Comparison of ENCODE assay signal across 25 cellular contexts in the genomic region with DNA sequence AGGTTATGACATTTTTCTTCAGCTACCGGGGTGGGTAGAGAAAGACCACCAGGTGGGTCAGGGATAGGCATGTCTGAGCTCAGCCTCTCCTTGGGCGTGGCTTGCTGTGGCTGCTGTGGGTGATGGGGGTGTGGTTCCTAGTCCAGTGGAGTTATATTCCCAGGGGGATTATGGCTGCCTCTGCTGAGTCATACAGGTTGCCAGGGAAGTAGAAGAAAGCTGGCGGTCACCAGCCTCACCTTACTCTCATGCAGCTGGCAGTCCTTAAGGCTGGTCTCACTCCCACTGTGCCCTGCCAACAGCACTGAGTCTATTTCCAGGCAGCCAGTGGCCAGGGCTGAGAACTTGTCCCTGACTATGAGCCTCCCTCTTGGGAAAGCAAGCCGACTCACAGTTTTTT.
DNase-seq lines count a peak whose midpoint lies in the region; ATAC-seq and TF ChIP-seq lines count a peak whose summit lies in the region.
"Had no signal": no experiment of that assay in that cellular context is flagged by ENCODE, and none has a peak within 500 bp of the region (broad histone marks: within the 10 kb centered on the region; RNA-seq: fewer than 3 reads in every experiment).

No MANE protein-coding gene starts in this region.

- no peaks in the 10 kb centered on the region for H3K4me1 ChIP-seq in HEK293 (ENCODE audit: control insufficient read depth, insufficient read depth, low read length)
- H3K4me1 ChIP-seq: prostate gland had no signal

- no peak overlapping the region for H3K27ac ChIP-seq in HEK293 (ENCODE audit: extremely low read depth, low read depth, low read length)
- H3K27ac ChIP-seq: 22Rv1, KMS-11, prostate gland, transverse colon, VCaP had no signal

- DNase-seq in DMS153 (lab: John Stamatoyannopoulos, UW) (peak; percentile 41), DMS153 treated with DMSO at 0.1 percent for 48 hours (lab: John Stamatoyannopoulos, UW; ENCODE audit: unreplicated experiment) (no peak), SW480 (ENCODE audit: low spot score) (peak; percentile 16), midbrain (lab: John Stamatoyannopoulos, UW) (peak; percentile 15), NCI-H2227 treated with DMSO at 0.1 percent for 48 hours (lab: John Stamatoyannopoulos, UW) (no peak)
- DNase-seq in activated CD4-positive, alpha-beta T cell treated with anti-CD3 and anti-CD28 coated beads, Interleukin-2, amount 50 U/mL, for 1 hour, result no peak
- DNase-seq: activated CD4-positive, alpha-beta T cell treated with anti-CD3 and anti-CD28 coated beads, Interleukin-2, amount 10 ng/mL, durations not matched to agents 7 days and 5 days; activated naive CD4-positive, alpha-beta T cell treated with anti-CD3 and anti-CD28 coated beads, Interleukin-2, amount 50 U/mL, for 16 hours; CD4-positive, alpha-beta memory T cell; dermis blood vessel endothelial cell; GF-D8; glutamatergic neuron; H9; NCI-H1048; NCI-H1930; NCI-H510A treated with DMSO at 0.1 percent for 48 hours; stimulated activated CD4-positive, alpha-beta T cell treated with anti-CD3 and anti-CD28 coated beads, Interleukin-15, amount 100 ng/mL, for 24 hours; stimulated activated naive CD8-positive, alpha-beta T cell treated with anti-CD3 and anti-CD28 coated beads, Interleukin-15, amount 100 ng/mL, for 72 hours; transverse colon had no signal

- CTCF ChIA-PET in HEK293 (lab: Yijun Ruan, JAX), result no interaction called here

- no peaks in the 10 kb centered on the region for H3K9me3 ChIP-seq in HEK293 (ENCODE audit: control insufficient read depth, insufficient read depth, low read depth, low read length)
- H3K9me3 ChIP-seq: prostate gland, transverse colon had no signal

- H3K36me3 ChIP-seq in HEK293 (ENCODE audit: control insufficient read depth in 2 of 2, insufficient read depth in 1 of 2, low read length in 2 of 2), result no peaks in the 10 kb centered on the region
- H3K36me3 ChIP-seq: prostate gland, transverse colon had no signal

- no peak overlapping the region for H3K4me3 ChIP-seq in HEK293 (ENCODE audit: low read depth, low read length)
- H3K4me3 ChIP-seq: prostate gland, transverse colon had no signal

- POLR2A ChIA-PET in HEK293 (lab: Yijun Ruan, JAX), result no interaction called here

- no peak for ATAC-seq in GM21619 (IDR thresholded peaks at IDR 0.05; ENCODE audit: unreplicated experiment)
- ATAC-seq: stimulated activated naive CD8-positive, alpha-beta T cell treated with anti-CD3 and anti-CD28 coated beads, Interleukin-15, amount 100 ng/mL, for 72 hours had no signal

- no peak for TF ChIP-seq CTCF in HEK293 (tag by site-specific recombination; IDR thresholded peaks at IDR 0.05)

TF ChIP-seq in HEK293, 187 proteins besides CTCF, POLR2A, EP300 and RAD21:
- TF ChIP-seq KLF1 (tag by site-specific recombination; IDR thresholded peaks at IDR 0.05), result peak; percentile 71; the same call in 1 of the 2 replicates
- no peak for TF ChIP-seq FEZF1 (tag by site-specific recombination; IDR thresholded peaks at IDR 0.05)
- TF ChIP-seq, protein P1, sequence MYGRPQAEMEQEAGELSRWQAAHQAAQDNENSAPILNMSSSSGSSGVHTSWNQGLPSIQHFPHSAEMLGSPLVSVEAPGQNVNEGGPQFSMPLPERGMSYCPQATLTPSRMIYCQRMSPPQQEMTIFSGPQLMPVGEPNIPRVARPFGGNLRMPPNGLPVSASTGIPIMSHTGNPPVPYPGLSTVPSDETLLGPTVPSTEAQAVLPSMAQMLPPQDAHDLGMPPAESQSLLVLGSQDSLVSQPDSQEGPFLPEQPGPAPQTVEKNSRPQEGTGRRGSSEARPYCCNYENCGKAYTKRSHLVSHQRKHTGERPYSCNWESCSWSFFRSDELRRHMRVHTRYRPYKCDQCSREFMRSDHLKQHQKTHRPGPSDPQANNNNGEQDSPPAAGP (tag by site-specific recombination; IDR thresholded peaks at IDR 0.05), result peak; percentile 65; the same call in 1 of the 2 replicates

Comparison
In these comparisons a context has a peak if more than half of its experiments do, and no peak if none do; other contexts are left out.
1. DNase-seq: peak in DMS153 (single experiment), SW480 (single experiment) and midbrain (single experiment); none in DMS153 treated with DMSO at 0.1 percent for 48 hours (single experiment), NCI-H2227 treated with DMSO at 0.1 percent for 48 hours (single experiment) and activated CD4-positive, alpha-beta T cell treated with anti-CD3 and anti-CD28 coated beads, Interleukin-2, amount 50 U/mL, for 1 hour (single experiment).